Comparison of ENCODE assay signal across 19 cellular contexts in the genomic region with DNA sequence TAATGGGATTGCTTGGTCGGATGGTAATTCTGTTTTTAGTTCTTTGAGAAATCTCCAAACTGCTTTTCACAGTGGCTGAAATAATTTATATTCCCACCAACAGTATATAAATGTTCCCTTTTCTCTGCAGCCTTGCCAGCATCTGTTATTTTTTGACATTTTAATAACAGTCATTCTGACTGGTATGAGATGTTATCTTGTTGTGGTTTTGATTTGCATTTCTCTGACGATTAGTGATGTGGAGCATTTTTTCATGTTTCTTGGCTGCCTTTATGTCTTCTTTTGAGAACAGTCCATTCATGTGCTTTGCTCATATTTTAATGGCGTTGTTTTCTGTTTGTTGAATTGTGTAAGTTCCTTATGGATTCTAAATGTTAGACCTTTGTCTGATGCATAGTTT.
"Had no signal": no experiment of that assay in that cellular context is flagged by ENCODE, and none has a peak within 500 bp of the region (broad histone marks: within the 10 kb centered on the region; RNA-seq: fewer than 3 reads in every experiment).

No MANE protein-coding gene starts in this region.

- H2AFZ ChIP-seq: neural progenitor cell had no signal

- FAIRE-seq: islet of Langerhans had no signal

- H3K4me3 ChIP-seq: body of pancreas, gastroesophageal sphincter, lower lobe of right lung, neural progenitor cell, ovary, sigmoid colon, spleen, testis, upper lobe of left lung had no signal

- H3K9me3 ChIP-seq: body of pancreas, gastroesophageal sphincter, lower lobe of right lung, ovary, sigmoid colon, spleen, testis, upper lobe of left lung had no signal

- DNase-seq: activated CD4-positive, alpha-beta T cell treated with anti-CD3 and anti-CD28 coated beads, Interleukin-2, amount 50 U/mL, for 1 hour; activated naive CD4-positive, alpha-beta T cell treated with anti-CD3 and anti-CD28 coated beads for 36 hours; activated naive CD8-positive, alpha-beta T cell treated with anti-CD3 and anti-CD28 coated beads, Interleukin-2, amount 50 U/mL, for 24 hours; body of pancreas; cerebellar nuclear complex; effector memory CD8-positive, alpha-beta T cell; left colon; lower lobe of right lung; naive B cell; ovary; sigmoid colon; spleen; stimulated activated naive CD8-positive, alpha-beta T cell treated with anti-CD3 and anti-CD28 coated beads, Interleukin-15, amount 100 ng/mL, for 72 hours; testis; upper lobe of left lung had no signal

- H3K27ac ChIP-seq: body of pancreas, gastroesophageal sphincter, lower lobe of right lung, neural progenitor cell, ovary, sigmoid colon, testis, upper lobe of left lung had no signal

- H3K36me3 ChIP-seq: gastroesophageal sphincter, lower lobe of right lung, neural progenitor cell, ovary, sigmoid colon, spleen, upper lobe of left lung had no signal

- H3K9ac ChIP-seq: neural progenitor cell had no signal

- H3K4me2 ChIP-seq: neural progenitor cell had no signal

- ATAC-seq: activated naive CD8-positive, alpha-beta T cell treated with anti-CD3 and anti-CD28 coated beads, Interleukin-2, amount 50 U/mL, for 24 hours; activated T-helper 17 cell treated with anti-CD3 and anti-CD28 coated beads, Interleukin-2, amount 50 U/mL, for 72 hours; body of pancreas; effector memory CD8-positive, alpha-beta T cell; gastroesophageal sphincter; left colon; lower lobe of right lung; stimulated activated naive CD8-positive, alpha-beta T cell treated with anti-CD3 and anti-CD28 coated beads, Interleukin-15, amount 100 ng/mL, for 72 hours had no signal

- H3K4me1 ChIP-seq: body of pancreas, gastroesophageal sphincter, lower lobe of right lung, neural progenitor cell, sigmoid colon, spleen, testis, upper lobe of left lung had no signal

- H3K27me3 ChIP-seq: body of pancreas, gastroesophageal sphincter, neural progenitor cell, ovary, sigmoid colon, spleen, testis, upper lobe of left lung had no signal
